33 cellular contexts compared by ENCODE assay signal in genomic region chr13:111911754-111912452, GRCh38.
DNase-seq lines count a peak whose midpoint lies in the region; ATAC-seq and TF ChIP-seq lines count a peak whose summit lies in the region.
"Had no signal": no experiment of that assay in that cellular context is flagged by ENCODE, and none has a peak within 500 bp of the region (broad histone marks: within the 10 kb centered on the region; RNA-seq: fewer than 3 reads in every experiment).

No MANE protein-coding gene starts in this region.

- H3K4ac ChIP-seq in H9 (ENCODE audit: low read depth, low read length) = no peak overlapping the region

- H3K4me1 ChIP-seq in H9 (ENCODE audit: insufficient read depth, low read length) (no peaks in the 10 kb centered on the region), colonic mucosa (no peaks in the 10 kb centered on the region), osteoblast (ENCODE audit: insufficient read depth, low read length) (no peaks in the 10 kb centered on the region)
- H3K4me1 ChIP-seq: psoas muscle, suprapubic skin had no signal

- H3K23ac ChIP-seq in H9 (ENCODE audit: insufficient read length, low read depth, low read length) = no peak overlapping the region

- no peak overlapping the region for H2BK120ac ChIP-seq in H9 (ENCODE audit: low read depth, low read length, poor library complexity, severe bottlenecking)

- no peak for TF ChIP-seq CTCF in H9 (conservative IDR thresholded peaks at IDR 0.05)
- TF ChIP-seq CTCF in colonic mucosa (IDR thresholded peaks at IDR 0.05) = no peak
- TF ChIP-seq CTCF in osteoblast (IDR thresholded peaks at IDR 0.05; ENCODE audit: extremely low read depth, low read depth, low read length) = no peak

- H3K9ac ChIP-seq in H9 (ENCODE audit: extremely low read depth, insufficient read length, low read length) = no peak overlapping the region
- no peak overlapping the region for H3K9ac ChIP-seq in colonic mucosa (ENCODE audit: low read depth in 2 of 2, low read length in 2 of 2)

- no peak overlapping the region for H4K5ac ChIP-seq in H9 (ENCODE audit: insufficient read length, low read depth, low read length)

- no peaks in the 10 kb centered on the region for H3K9me3 Mint-ChIP-seq in H9
- H3K9me3 Mint-ChIP-seq: activated naive CD8-positive, alpha-beta T cell treated with anti-CD3 and anti-CD28 coated beads, Interleukin-2, amount 50 U/mL, for 24 hours; dendritic cell treated with granulocyte-macrophage colony-stimulating factor and Interleukin-4, amounts not matched to agents 40 ng/mL and 50 ng/mL, for 4 days; mesothelial cell of epicardium; naive B cell; stimulated activated naive B cell treated with anti-CD40 and anti-IgM and Interleukin-4, amounts not matched to agents 10 μg/mL and 1 μg/mL and 100 μg/mL, for 72 hours had no signal

- no peak for ATAC-seq in HG02759 (IDR thresholded peaks at IDR 0.05; ENCODE audit: unreplicated experiment)
- ATAC-seq in HG02678 (IDR thresholded peaks at IDR 0.05; ENCODE audit: unreplicated experiment) = no peak
- ATAC-seq: activated naive CD8-positive, alpha-beta T cell treated with anti-CD3 and anti-CD28 coated beads, Interleukin-2, amount 50 U/mL, for 24 hours; left ventricle myocardium superior; Panc1; psoas muscle; stimulated activated naive B cell treated with anti-CD40 and anti-IgM and Interleukin-4, amounts not matched to agents 10 μg/mL and 1 μg/mL and 100 μg/mL, for 72 hours; T-helper 17 cell had no signal

- no peak overlapping the region for H2BK5ac ChIP-seq in H9 (ENCODE audit: insufficient read length, low read length)

- H3K4me1 Mint-ChIP-seq in H9 = peaks cover 0 to 5% of the 10 kb centered on the region in 2 experiments; a peak in 1 of 4 replicates
- H3K4me1 Mint-ChIP-seq: activated naive CD8-positive, alpha-beta T cell treated with anti-CD3 and anti-CD28 coated beads, Interleukin-2, amount 50 U/mL, for 24 hours; naive B cell; stimulated activated naive B cell treated with anti-CD40 and anti-IgM and Interleukin-4, amounts not matched to agents 10 μg/mL and 1 μg/mL and 100 μg/mL, for 72 hours; T-helper 17 cell had no signal

- no peak overlapping the region for H3K4me3 Mint-ChIP-seq in H9
- H3K4me3 Mint-ChIP-seq: activated naive CD8-positive, alpha-beta T cell treated with anti-CD3 and anti-CD28 coated beads, Interleukin-2, amount 50 U/mL, for 24 hours; dendritic cell treated with granulocyte-macrophage colony-stimulating factor and Interleukin-4, amounts not matched to agents 40 ng/mL and 50 ng/mL, for 4 days; mesothelial cell of epicardium; naive B cell; stimulated activated naive B cell treated with anti-CD40 and anti-IgM and Interleukin-4, amounts not matched to agents 10 μg/mL and 1 μg/mL and 100 μg/mL, for 72 hours; T-helper 17 cell had no signal

- DNase-seq in DMS79 treated with DMSO at 0.1 percent for 48 hours (lab: John Stamatoyannopoulos, UW) (peak; percentile 81), DMS79 (lab: John Stamatoyannopoulos, UW) (no peak), H9 (peak; percentile 14), colonic mucosa (peak; percentile 10), osteoblast (ENCODE audit: insufficient read length, low spot score, missing footprints) (peak; percentile 62)
- DNase-seq in stimulated activated naive CD4-positive, alpha-beta T cell treated with Interleukin-2 at 50 U/mL for 16 hours (lab: John Stamatoyannopoulos, UW) = no peak
- DNase-seq: activated naive CD4-positive, alpha-beta T cell; activated naive CD8-positive, alpha-beta T cell treated with anti-CD3 and anti-CD28 coated beads, Interleukin-2, amount 50 U/mL, for 24 hours; activated T-cell treated with anti-CD3 and anti-CD28 coated beads, Interleukin-2, amount 50 U/mL, for 48 hours; C1 segment of cervical spinal cord; central memory CD4-positive, alpha-beta T cell; COR-L47; DMS53; GDM1; glutamatergic neuron; IMR-90; left ventricle myocardium superior; MV-4-11; naive B cell; NCI-H187 treated with DMSO at 0.1 percent for 48 hours; NCI-H524 treated with DMSO at 0.1 percent for 48 hours; psoas muscle; SHP77; stimulated activated naive B cell treated with anti-CD40 and anti-IgM and Interleukin-4, amounts not matched to agents 10 μg/mL and 1 μg/mL and 100 μg/mL, for 72 hours; T-helper 17 cell had no signal

- intact Hi-C loops in colonic mucosa (cut with DNase I) = no loop called here

- H3K79me1 ChIP-seq in H9 (ENCODE audit: insufficient read depth, low read depth, low read length, poor library complexity, severe bottlenecking) = no peaks in the 10 kb centered on the region

- H2AFZ ChIP-seq in H9 (ENCODE audit: low read length) = no peak overlapping the region
- H2AFZ ChIP-seq in osteoblast (ENCODE audit: low read length) = no peak overlapping the region

- H3K36me3 ChIP-seq in colonic mucosa (no peaks in the 10 kb centered on the region), osteoblast (ENCODE audit: insufficient read depth, low read length) (no peaks in the 10 kb centered on the region)
- H3K36me3 ChIP-seq: neutrophil, suprapubic skin had no signal

- H3K27me3 ChIP-seq in H9 (ENCODE audit: insufficient read depth, low read length) (no peaks in the 10 kb centered on the region), colonic mucosa (no peaks in the 10 kb centered on the region), osteoblast (ENCODE audit: insufficient read depth, low read length) (no peaks in the 10 kb centered on the region)
- H3K27me3 ChIP-seq: neutrophil had no signal

- no peak overlapping the region for H3K4me2 ChIP-seq in H9 (ENCODE audit: insufficient read depth, insufficient read length, low read length)
- H3K4me2 ChIP-seq in osteoblast (ENCODE audit: insufficient read depth, low read length) = no peak overlapping the region

- H3K27ac ChIP-seq in H9 (ENCODE audit: insufficient read length, low read depth, low read length) = no peak overlapping the region
- no peak overlapping the region for H3K27ac ChIP-seq in colonic mucosa
- no peak overlapping the region for H3K27ac ChIP-seq in osteoblast (ENCODE audit: low read depth, low read length)
- H3K27ac ChIP-seq: 22Rv1, neutrophil, psoas muscle, suprapubic skin had no signal

- no peak overlapping the region for H3K56ac ChIP-seq in H9 (ENCODE audit: insufficient read length, low read depth, low read length)

- no peak overlapping the region for H2BK12ac ChIP-seq in H9 (ENCODE audit: insufficient read length, low read depth, low read length)

- H3T11ph ChIP-seq in H9 (ENCODE audit: low read length) = no peak overlapping the region

- H2BK20ac ChIP-seq in H9 (ENCODE audit: low read depth, low read length, poor library complexity, severe bottlenecking) = no peak overlapping the region

- H4K20me1 ChIP-seq in H9 (ENCODE audit: control insufficient read depth, insufficient read depth, insufficient read length) (no peaks in the 10 kb centered on the region), osteoblast (ENCODE audit: insufficient read depth, low read length) (no peaks in the 10 kb centered on the region)

- H3K9me3 ChIP-seq in H9 (ENCODE audit: control insufficient read depth, low read depth, low read length) (no peaks in the 10 kb centered on the region), colonic mucosa (no peaks in the 10 kb centered on the region), osteoblast (ENCODE audit: low read depth, low read length) (no peaks in the 10 kb centered on the region)
- H3K9me3 ChIP-seq: neutrophil, psoas muscle, suprapubic skin had no signal

- no peak overlapping the region for H4K91ac ChIP-seq in H9 (ENCODE audit: insufficient read length, low read depth, low read length)

- peaks cover 43% of the 10 kb centered on the region for H3K27me3 Mint-ChIP-seq in H9 (ENCODE audit: low read depth)
- H3K27me3 Mint-ChIP-seq: activated naive CD8-positive, alpha-beta T cell treated with anti-CD3 and anti-CD28 coated beads, Interleukin-2, amount 50 U/mL, for 24 hours; dendritic cell treated with granulocyte-macrophage colony-stimulating factor and Interleukin-4, amounts not matched to agents 40 ng/mL and 50 ng/mL, for 4 days; stimulated activated naive B cell treated with anti-CD40 and anti-IgM and Interleukin-4, amounts not matched to agents 10 μg/mL and 1 μg/mL and 100 μg/mL, for 72 hours had no signal

- no peak overlapping the region for H3K4me3 ChIP-seq in colonic mucosa
- no peak overlapping the region for H3K4me3 ChIP-seq in osteoblast (ENCODE audit: insufficient read depth, low read length)
- H3K4me3 ChIP-seq: psoas muscle, suprapubic skin had no signal

- no peak overlapping the region for H2AK5ac ChIP-seq in H9 (ENCODE audit: insufficient read length, low read length)

- no peaks in the 10 kb centered on the region for H3K23me2 ChIP-seq in H9 (ENCODE audit: insufficient read length, low read depth, low read length, poor library complexity, severe bottlenecking)

- H3K27ac Mint-ChIP-seq in H9 = no peak overlapping the region
- H3K27ac Mint-ChIP-seq: activated naive CD8-positive, alpha-beta T cell treated with anti-CD3 and anti-CD28 coated beads, Interleukin-2, amount 50 U/mL, for 24 hours; dendritic cell treated with granulocyte-macrophage colony-stimulating factor and Interleukin-4, amounts not matched to agents 40 ng/mL and 50 ng/mL, for 4 days; mesothelial cell of epicardium; stimulated activated naive B cell treated with anti-CD40 and anti-IgM and Interleukin-4, amounts not matched to agents 10 μg/mL and 1 μg/mL and 100 μg/mL, for 72 hours; T-helper 17 cell had no signal

- no peak overlapping the region for H3K14ac ChIP-seq in H9 (ENCODE audit: insufficient read depth, low read length)

- no peaks in the 10 kb centered on the region; a peak in 1 of 7 replicates for H3K36me3 Mint-ChIP-seq in H9 (ENCODE audit: insufficient read depth in 1 of 3, low read depth in 3 of 3)
- H3K36me3 Mint-ChIP-seq: mesothelial cell of epicardium; naive B cell; stimulated activated naive B cell treated with anti-CD40 and anti-IgM and Interleukin-4, amounts not matched to agents 10 μg/mL and 1 μg/mL and 100 μg/mL, for 72 hours had no signal

- no peaks in the 10 kb centered on the region for H3K79me2 ChIP-seq in H9 (ENCODE audit: insufficient read depth, low read length)
- H3K79me2 ChIP-seq in osteoblast (ENCODE audit: insufficient read depth, low read length) = no peaks in the 10 kb centered on the region

- H3K18ac ChIP-seq in H9 (ENCODE audit: insufficient read length, low read depth, low read length) = no peak overlapping the region

- no peak overlapping the region for H4K8ac ChIP-seq in H9 (replicated peaks; ENCODE audit: insufficient read length, low read depth, low read length)

- WGBS in H9 (ENCODE audit: extremely low coverage, insufficient read length, low lambda C conversion rate) = no CpG with 5 or more reads among the region's 11 CpGs

- H2BK15ac ChIP-seq in H9 (ENCODE audit: low read depth, low read length) = no peak overlapping the region

Comparison
In these comparisons a context has a peak if more than half of its experiments do, and no peak if none do; other contexts are left out.
1. DNase-seq: peak in DMS79 treated with DMSO at 0.1 percent for 48 hours (single experiment), H9 (single experiment), colonic mucosa (single experiment) and osteoblast (single experiment); none in DMS79 (single experiment) and stimulated activated naive CD4-positive, alpha-beta T cell treated with Interleukin-2 at 50 U/mL for 16 hours (single experiment).